In the genomic region with DNA sequence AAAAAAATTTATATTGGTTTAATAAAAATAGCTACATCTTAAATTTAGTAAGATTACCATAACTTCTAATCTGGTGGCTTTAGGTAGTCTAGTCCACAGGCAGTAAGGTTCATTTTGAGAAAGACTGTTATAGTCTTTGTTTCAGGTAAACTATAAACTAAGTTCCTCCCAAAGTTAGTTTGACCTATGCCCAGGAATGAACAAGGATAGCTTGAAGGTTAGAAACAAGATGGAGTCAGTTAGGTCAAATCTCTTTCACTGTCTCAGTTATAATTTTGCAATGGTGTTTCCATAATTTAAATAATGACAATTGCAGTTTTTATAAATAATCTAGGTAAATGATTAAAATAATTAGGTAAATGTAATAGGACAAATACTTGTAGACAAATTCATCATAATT, we compare ENCODE assay signal across 8 cellular contexts. TPM values are rescaled to one million over a fixed set of nuclear protein-coding genes. Genes with fewer than 3 reads are reported as not detected.
DNase-seq lines count a peak whose midpoint lies in the region; ATAC-seq, FAIRE-seq and TF ChIP-seq lines count a peak whose summit lies in the region.
"Not testable (repeated sequence)": the region's sequence is repeated elsewhere in the genome, so short reads cannot be mapped to it uniquely, and the experiment has no call there.

No MANE protein-coding gene starts in this region.

- POLR2A ChIA-PET in K562 (lab: Yijun Ruan, JAX): not testable (repeated sequence)
- POLR2A ChIA-PET in MCF 10A (lab: Yijun Ruan, JAX): interaction anchor here (0.9 to 9.1 kb wide), 5 partner anchors 11 to 179 kb away, joined by 3 to 179 read pairs (median 4); no protein-coding TSS in a partner anchor

- H3K27ac ChIP-seq in K562 (ENCODE audit: extremely low read depth, low read depth, low read length); pancreas; small intestine (ENCODE audit: low read depth in 1 of 2, low read length in 1 of 2): not testable (repeated sequence)
- H3K27ac ChIP-seq in vagina: peak overlapping the region; percentile 60

- not testable (repeated sequence) for ATAC-seq in K562, natural killer cell, pancreas

- not testable (repeated sequence) for TF ChIP-seq POLR2A in K562 (conservative IDR thresholded peaks at IDR 0.05); vagina (IDR thresholded peaks at IDR 0.05)

- in situ Hi-C loops in K562 (cut with MboI): loop anchor here (5.0 kb wide), 1 partner anchor 99 kb away; no protein-coding TSS in a partner anchor

- not testable (repeated sequence) for TF ChIP-seq CTCF in K562 (IDR thresholded peaks at IDR 0.05 in 2 of 3, conservative IDR thresholded peaks at IDR 0.05 in 1 of 3; ENCODE audit: insufficient read depth in 2 of 3, low read depth in 1 of 3, low read length in 3 of 3); MCF 10A (IDR thresholded peaks at IDR 0.05; ENCODE audit: unreplicated experiment); natural killer cell (IDR thresholded peaks at IDR 0.05); pancreas (IDR thresholded peaks at IDR 0.05); vagina (IDR thresholded peaks at IDR 0.05)

- TF ChIP-seq RAD21 in K562 (CRISPR knock-in tag; conservative IDR thresholded peaks at IDR 0.05 in 1 of 2, IDR thresholded peaks at IDR 0.05 in 1 of 2): not testable (repeated sequence)

- H3K9me3 ChIP-seq in K562 (replicated peaks; ENCODE audit: control insufficient read depth, insufficient read depth, low read depth, low read length); pancreas; small intestine (ENCODE audit: control insufficient read depth, low read depth); vagina: not testable (repeated sequence)

- H3K4me1 Mint-ChIP-seq in MCF 10A (ENCODE audit: insufficient read depth, unreplicated experiment): peaks cover 38% of the 10 kb centered on the region
- H3K4me1 Mint-ChIP-seq in natural killer cell: peaks cover 44 to 52% of the 10 kb centered on the region in 2 donors

- H3K9me1 ChIP-seq in K562 (ENCODE audit: control insufficient read depth, insufficient read depth, low read length): not testable (repeated sequence)

- intact Hi-C loops in K562 (cut with micrococcal nuclease): loop anchor here (10.0 kb wide), 1 partner anchor 51 kb away; a partner anchor contains a TSS
- intact Hi-C loops in MCF 10A (cut with micrococcal nuclease); pancreas (cut with DNase I): not testable (repeated sequence)
- intact Hi-C loops in natural killer cell (cut with micrococcal nuclease): loop anchor here (5.0 kb wide), 1 partner anchor 44 kb away; no protein-coding TSS in a partner anchor
- intact Hi-C loops in vagina (cut with DNase I): loop anchor here (5.0 kb wide), 1 partner anchor 44 kb away; no protein-coding TSS in a partner anchor

- DNase-seq in K562 (ENCODE audit: extremely low read depth in 1 of 4, low spot score in 3 of 4); MCF 10A (ENCODE audit: unreplicated experiment); natural killer cell; pancreas; small intestine; vagina (ENCODE audit: extremely low spot score in 2 of 2): not testable (repeated sequence)

- H3K36me3 Mint-ChIP-seq in MCF 10A (ENCODE audit: insufficient read depth, unreplicated experiment) (peaks cover 97% of the 10 kb centered on the region), natural killer cell (peaks cover 38% of the 10 kb centered on the region)

- not testable (repeated sequence) for H3K4me2 ChIP-seq in K562 (ENCODE audit: insufficient read depth, low read length)

- not testable (repeated sequence) for H3K9ac ChIP-seq in K562 (ENCODE audit: insufficient read depth in 1 of 2, low read depth in 2 of 2, low read length in 2 of 2)

- H3K4me3 ChIP-seq in K562; pancreas; small intestine (ENCODE audit: low read depth in 1 of 2, low read length in 2 of 2); vagina: not testable (repeated sequence)

- H4K20me1 ChIP-seq in K562 (replicated peaks; ENCODE audit: control insufficient read depth, insufficient read depth, low read length): not testable (repeated sequence)

- not testable (repeated sequence) for H3K27me3 ChIP-seq in K562 (ENCODE audit: control insufficient read depth in 2 of 2, insufficient read depth in 2 of 2, low read length in 2 of 2); pancreas; small intestine (ENCODE audit: control insufficient read depth in 2 of 2, insufficient read depth in 2 of 2, low read length in 2 of 2); vagina

- not testable (repeated sequence) for H2AFZ ChIP-seq in K562 (ENCODE audit: low read depth, low read length)

- H3K9me3 Mint-ChIP-seq in MCF 10A (ENCODE audit: unreplicated experiment); natural killer cell: not testable (repeated sequence)

- not testable (repeated sequence) for TF ChIP-seq EP300 in K562 (IDR thresholded peaks at IDR 0.05; ENCODE audit: low read length)

- not testable (repeated sequence) for H3K4me1 ChIP-seq in K562 (replicated peaks in 1 of 2; ENCODE audit: control insufficient read depth in 2 of 2, insufficient read depth in 2 of 2, low read length in 2 of 2); pancreas; small intestine (ENCODE audit: control insufficient read depth in 2 of 2, insufficient read depth in 1 of 2, low read depth in 1 of 2, low read length in 1 of 2)
- H3K4me1 ChIP-seq in vagina: peaks cover 28% of the 10 kb centered on the region

- H3K27ac Mint-ChIP-seq in MCF 10A (ENCODE audit: low read depth, unreplicated experiment) (peak overlapping the region; percentile 70), natural killer cell (peak overlapping the region; percentile 7 to 39)

- H3K36me3 ChIP-seq in K562 (ENCODE audit: control insufficient read depth, insufficient read depth, low read length); pancreas; small intestine (ENCODE audit: control insufficient read depth in 2 of 2, insufficient read depth in 2 of 2, low read length in 2 of 2); vagina: not testable (repeated sequence)

- H3K79me2 ChIP-seq in K562 (ENCODE audit: control insufficient read depth, insufficient read depth, low read length): not testable (repeated sequence)

- not testable (repeated sequence) for FAIRE-seq in K562 (lab: Jason Lieb, UNC)
- FAIRE-seq in colon (lab: Jason Lieb, UNC) (peak; percentile 82), endometrium (lab: Jason Lieb, UNC) (peak; percentile 93), pancreas (lab: Jason Lieb, UNC) (peak; percentile 77), small intestine (lab: Jason Lieb, UNC) (peak; percentile 84)

- H3K27me3 Mint-ChIP-seq in MCF 10A (ENCODE audit: insufficient read depth, unreplicated experiment); natural killer cell (ENCODE audit: low read depth in 2 of 2): not testable (repeated sequence)

- BruUV-seq in K562 (replicated peaks; lab: Mats Ljungman, UMichigan); MCF 10A (replicated peaks; lab: Mats Ljungman, UMichigan): not testable (repeated sequence)

- CTCF ChIA-PET in K562 (lab: Yijun Ruan, JAX; ENCODE audit: low intra/inter-chr PET ratio): not testable (repeated sequence)
- CTCF ChIA-PET in MCF 10A (lab: Yijun Ruan, JAX): interaction anchor here (0.6 to 2.3 kb wide), 3 partner anchors 76 to 304 kb away, joined by 3 to 8 read pairs (median 3); no protein-coding TSS in a partner anchor

- H3K4me3 Mint-ChIP-seq in MCF 10A (ENCODE audit: unreplicated experiment): peak overlapping the region; percentile 13
- not testable (repeated sequence) for H3K4me3 Mint-ChIP-seq in natural killer cell

RNA-seq across cellular contexts. Expression of a gene that starts 51.4 kb away (rescaled TPM):
- 40.9 and 87.7 TPM in 2 replicates for total RNA-seq in K562 (2011; cell fraction: chromatin; rRNA removed; ENCODE audit: low replicate concordance)
- total RNA-seq in K562 (2011; cell fraction: nucleolus; rRNA removed): 31.7 and 40.8 TPM in 2 replicates
- 28.2 and 35.2 TPM in 2 replicates for total RNA-seq in K562 (2011; cell fraction: nucleoplasm; rRNA removed)
- 6.6 and 8.0 TPM in 2 replicates for total RNA-seq in K562 (2014; rRNA removed)
- 1.4 and 2.4 TPM in 2 replicates for total RNA-seq in K562 (2014; rRNA removed; fragmentation: Illumina TruSeq; extraction: Trizol)
- total RNA-seq in K562 (2015; rRNA removed; fragmentation: Illumina TruSeq; extraction: Trizol): 6.4 and 6.5 TPM in 2 replicates
- total RNA-seq in K562 (2021): 14.3 and 14.8 TPM in 2 replicates
- polyA plus RNA-seq in K562 (2011; rRNA removed): 3.2 and 7.5 TPM in 2 replicates
- polyA plus RNA-seq in K562 (2011; cell fraction: cytosol; rRNA removed): 3.8 and 6.2 TPM in 2 replicates
- 22.7 and 40.1 TPM in 2 replicates for polyA plus RNA-seq in K562 (2011; cell fraction: nucleus; rRNA removed)
- polyA plus RNA-seq in K562 (2012): 7.8 and 10.2 TPM in 2 replicates
- 3.1 and 4.6 TPM in 2 replicates for polyA plus RNA-seq in K562 (2014; fragmentation: Illumina TruSeq; extraction: Trizol)
- under 1 TPM; 0.06 to 0.10 TPM for polyA plus RNA-seq in K562 (2014; fragmentation: Nextera tagmentation; extraction: Ambion mirVana)
- 6.6 and 11.9 TPM in 2 replicates for polyA plus RNA-seq in K562 (2014; rRNA removed)
- 1.6 and 1.9 TPM in 2 replicates for polyA minus RNA-seq in K562 (2011; rRNA and poly(A)+ RNA removed)
- 5.9 and 6.9 TPM in 2 replicates for polyA minus RNA-seq in K562 (2011; cell fraction: cytosol; rRNA and poly(A)+ RNA removed)
- polyA minus RNA-seq in K562 (2011; cell fraction: nucleus; rRNA and poly(A)+ RNA removed): 13.1 and 15.5 TPM in 2 replicates
- 85.7 and 115 TPM in 2 replicates for total RNA-seq in MCF 10A (2022)
- 100 to 1,000 TPM; 375 to 522 (median 377) TPM for total RNA-seq in natural killer cell
- 10 to 100 TPM in 4 of 6 donors, 1 to 10 TPM in 2; 9.8 to 16.7 (median 10.6) TPM for total RNA-seq in pancreas
- 10 to 100 TPM; 12.6 to 14.9 TPM for polyA plus RNA-seq in pancreas
- polyA plus RNA-seq in small intestine: 10 to 100 TPM in 1 of 3 donors, 1 to 10 TPM in 2; 1.6 to 12.9 (median 3.0) TPM
- total RNA-seq in vagina: 88.4 TPM

RNA-seq across cellular contexts. Expression of a gene that starts 56.4 kb away (rescaled TPM):
- total RNA-seq in K562 (2011; cell fraction: chromatin; rRNA removed; ENCODE audit: low replicate concordance): 298 and 329 TPM in 2 replicates
- 156 and 161 TPM in 2 replicates for total RNA-seq in K562 (2011; cell fraction: nucleolus; rRNA removed)
- 164 and 168 TPM in 2 replicates for total RNA-seq in K562 (2011; cell fraction: nucleoplasm; rRNA removed)
- total RNA-seq in K562 (2014; rRNA removed): 73.6 and 77.3 TPM in 2 replicates
- total RNA-seq in K562 (2014; rRNA removed; fragmentation: Illumina TruSeq; extraction: Trizol): 52.3 and 57.4 TPM in 2 replicates
- 27.0 and 31.5 TPM in 2 replicates for total RNA-seq in K562 (2015; rRNA removed; fragmentation: Illumina TruSeq; extraction: Trizol)
- total RNA-seq in K562 (2021): 76.1 and 90.2 TPM in 2 replicates
- polyA plus RNA-seq in K562 (2011; rRNA removed): 87.9 and 93.0 TPM in 2 replicates
- 38.4 and 53.6 TPM in 2 replicates for polyA plus RNA-seq in K562 (2011; cell fraction: cytosol; rRNA removed)
- polyA plus RNA-seq in K562 (2011; cell fraction: nucleus; rRNA removed): 222 and 259 TPM in 2 replicates
- polyA plus RNA-seq in K562 (2012): 42.8 and 175 TPM in 2 replicates
- polyA plus RNA-seq in K562 (2014; fragmentation: Illumina TruSeq; extraction: Trizol): 80.1 and 90.0 TPM in 2 replicates
- 10 to 100 TPM; 14.4 to 28.4 TPM for polyA plus RNA-seq in K562 (2014; fragmentation: Nextera tagmentation; extraction: Ambion mirVana)
- polyA plus RNA-seq in K562 (2014; rRNA removed): 94.0 and 106 TPM in 2 replicates
- 60.4 and 65.4 TPM in 2 replicates for polyA minus RNA-seq in K562 (2011; rRNA and poly(A)+ RNA removed)
- polyA minus RNA-seq in K562 (2011; cell fraction: cytosol; rRNA and poly(A)+ RNA removed): 27.4 and 51.4 TPM in 2 replicates
- 66.9 and 96.7 TPM in 2 replicates for polyA minus RNA-seq in K562 (2011; cell fraction: nucleus; rRNA and poly(A)+ RNA removed)
- 144 and 150 TPM in 2 replicates for total RNA-seq in MCF 10A (2022)
- 10 to 100 TPM; 47.9 to 51.3 (median 50.3) TPM for total RNA-seq in natural killer cell
- total RNA-seq in pancreas: 10 to 100 TPM; 14.8 to 65.0 (median 19.8) TPM
- 10 to 100 TPM; 16.7 to 26.0 TPM for polyA plus RNA-seq in pancreas
- polyA plus RNA-seq in small intestine: 10 to 100 TPM; 41.9 to 69.8 (median 43.8) TPM
- 26.0 TPM for total RNA-seq in vagina
